In the genomic region with DNA sequence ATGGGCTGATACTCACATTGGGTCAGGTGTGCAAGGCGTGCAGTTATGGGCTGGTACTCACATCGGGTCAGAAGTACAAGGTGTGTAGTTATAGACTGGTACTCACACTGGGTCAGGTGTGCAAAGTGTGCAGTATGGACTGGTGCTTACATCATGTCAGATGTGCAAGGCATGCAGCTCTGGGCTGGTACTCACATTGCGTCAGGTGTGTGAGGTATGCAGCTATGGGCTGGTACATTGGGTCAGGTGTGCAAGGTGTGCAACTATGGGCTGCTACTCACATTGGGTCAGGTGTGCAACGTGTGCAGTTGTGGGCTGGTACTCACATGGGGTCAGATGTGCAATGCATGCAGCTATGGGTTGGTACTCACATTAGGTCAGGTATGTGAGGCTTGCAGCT, we compare ENCODE assay signal across 20 cellular contexts.
"Had no signal": no experiment of that assay in that cellular context is flagged by ENCODE, and none has a peak within 500 bp of the region (broad histone marks: within the 10 kb centered on the region; RNA-seq: fewer than 3 reads in every experiment).

No MANE protein-coding gene starts in this region.

- H3K27me3 ChIP-seq: esophagus muscularis mucosa, gastrocnemius medialis, heart right ventricle, neural progenitor cell, vagina had no signal

- H3K79me2 ChIP-seq: parathyroid adenoma had no signal

- H3K27ac ChIP-seq: epithelial cell of prostate, esophagus muscularis mucosa, gastrocnemius medialis, heart right ventricle, neural progenitor cell, parathyroid adenoma, vagina had no signal

- H3K4me2 ChIP-seq: neural progenitor cell had no signal

- H3K4me3 Mint-ChIP-seq: dendritic cell treated with granulocyte-macrophage colony-stimulating factor and Interleukin-4, amounts not matched to agents 40 ng/mL and 50 ng/mL, for 4 days; effector memory CD8-positive, alpha-beta T cell; mesothelial cell of epicardium; natural killer cell treated with Interleukin-12 subunit alpha and Interleukin-12 subunit beta and Interleukin-15 and Interleukin-18, amount 100 ng/mL, for 72 hours; neural progenitor cell; type B pancreatic cell had no signal

- H3K9me3 Mint-ChIP-seq: dendritic cell treated with granulocyte-macrophage colony-stimulating factor and Interleukin-4, amounts not matched to agents 40 ng/mL and 50 ng/mL, for 4 days; mesothelial cell of epicardium; neural progenitor cell; type B pancreatic cell had no signal

- H3K9me3 ChIP-seq: esophagus muscularis mucosa, gastrocnemius medialis, heart right ventricle, vagina had no signal

- DNase-seq: effector memory CD8-positive, alpha-beta T cell; gastrocnemius medialis; heart right ventricle; hypothalamus; occipital lobe; stimulated activated CD4-positive, alpha-beta T cell treated with anti-CD3 and anti-CD28 coated beads, Interleukin-2, amount 100 ng/mL, for 24 hours; stimulated activated CD4-positive, alpha-beta T cell treated with anti-CD3 and anti-CD28 coated beads, Interleukin-4, amount 100 ng/mL, for 4 hours; stimulated activated naive CD4-positive, alpha-beta T cell treated with Interleukin-2 at 50 U/mL for 16 hours had no signal

- H3K27me3 Mint-ChIP-seq: dendritic cell treated with granulocyte-macrophage colony-stimulating factor and Interleukin-4, amounts not matched to agents 40 ng/mL and 50 ng/mL, for 4 days; effector memory CD8-positive, alpha-beta T cell; natural killer cell treated with Interleukin-12 subunit alpha and Interleukin-12 subunit beta and Interleukin-15 and Interleukin-18, amount 100 ng/mL, for 72 hours; type B pancreatic cell had no signal

- H3K4me1 ChIP-seq: esophagus muscularis mucosa, gastrocnemius medialis, neural progenitor cell, parathyroid adenoma, vagina had no signal

- H3K4me3 ChIP-seq: esophagus muscularis mucosa, gastrocnemius medialis, heart right ventricle, neural progenitor cell, vagina had no signal

- H2AFZ ChIP-seq: neural progenitor cell, parathyroid adenoma had no signal

- ATAC-seq: effector memory CD8-positive, alpha-beta T cell; gastrocnemius medialis; sciatic nerve had no signal

- H3K4me1 Mint-ChIP-seq: neural progenitor cell had no signal

- H3K27ac Mint-ChIP-seq: dendritic cell treated with granulocyte-macrophage colony-stimulating factor and Interleukin-4, amounts not matched to agents 40 ng/mL and 50 ng/mL, for 4 days; effector memory CD8-positive, alpha-beta T cell; mesothelial cell of epicardium; natural killer cell treated with Interleukin-12 subunit alpha and Interleukin-12 subunit beta and Interleukin-15 and Interleukin-18, amount 100 ng/mL, for 72 hours; neural progenitor cell; type B pancreatic cell had no signal

- H3K36me3 Mint-ChIP-seq: mesothelial cell of epicardium; natural killer cell treated with Interleukin-12 subunit alpha and Interleukin-12 subunit beta and Interleukin-15 and Interleukin-18, amount 100 ng/mL, for 72 hours had no signal

- FAIRE-seq: colon, islet of Langerhans had no signal

- H3K36me3 ChIP-seq: esophagus muscularis mucosa, gastrocnemius medialis, neural progenitor cell, vagina had no signal

- H3K9ac ChIP-seq: neural progenitor cell, parathyroid adenoma had no signal
